In the genomic region with DNA sequence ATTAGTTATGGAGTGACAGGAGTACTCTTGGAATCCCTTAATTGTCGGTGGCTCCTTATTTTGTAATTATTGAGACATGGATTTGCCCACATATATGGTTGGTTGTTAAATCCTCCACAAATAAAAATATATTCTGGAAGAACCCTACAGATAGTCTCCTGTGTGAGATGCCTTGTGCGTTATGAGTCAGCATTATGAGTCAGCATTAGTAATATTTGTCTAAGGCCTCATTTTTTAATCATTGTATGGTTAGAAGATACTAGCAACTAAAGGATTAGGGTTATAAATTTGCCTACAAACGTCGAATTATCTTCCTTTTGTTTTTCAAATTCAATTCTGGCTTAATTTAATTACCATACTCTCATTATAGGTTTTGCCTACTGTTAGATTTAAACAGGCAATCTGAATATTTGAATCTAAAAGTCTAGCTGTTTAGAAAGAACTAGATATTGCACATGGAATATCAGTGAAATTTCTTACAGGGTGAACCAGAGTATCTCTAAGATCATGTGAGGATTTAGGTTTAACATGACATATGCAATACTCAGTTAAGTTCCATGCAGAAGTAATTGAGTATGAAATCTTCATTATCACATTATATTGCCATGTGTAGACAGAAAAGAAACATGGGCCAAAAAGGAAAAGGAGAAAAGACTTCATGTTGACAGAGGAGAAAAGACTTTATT, we compare ENCODE assay signal across 15 cellular contexts. TPM values are rescaled to one million over a fixed set of nuclear protein-coding genes. Genes with fewer than 3 reads are reported as not detected.
DNase-seq lines count a peak whose midpoint lies in the region; ATAC-seq and TF ChIP-seq lines count a peak whose summit lies in the region.
"Had no signal": no experiment of that assay in that cellular context is flagged by ENCODE, and none has a peak within 500 bp of the region (broad histone marks: within the 10 kb centered on the region; RNA-seq: fewer than 3 reads in every experiment).

No MANE protein-coding gene starts in this region.

- no peak for TF ChIP-seq CTCF in IMR-90 (conservative IDR thresholded peaks at IDR 0.05; ENCODE audit: low read depth, low read length)
- no peak for TF ChIP-seq CTCF in choroid plexus epithelial cell (conservative IDR thresholded peaks at IDR 0.05; ENCODE audit: low read depth, low read length)
- no peak for TF ChIP-seq CTCF in smooth muscle cell (IDR thresholded peaks at IDR 0.05; ENCODE audit: borderline replicate concordance, insufficient read depth, poor library complexity, severe bottlenecking)
- TF ChIP-seq CTCF in natural killer cell (IDR thresholded peaks at IDR 0.05): no peak

- H3K36me3 ChIP-seq in IMR-90 (ENCODE audit: control insufficient read depth, insufficient read depth, low read length) (no peaks in the 10 kb centered on the region), smooth muscle cell (ENCODE audit: low read depth) (no peaks in the 10 kb centered on the region)
- H3K36me3 ChIP-seq: colonic mucosa, upper lobe of left lung had no signal

- no peaks in the 10 kb centered on the region for H3K27me3 Mint-ChIP-seq in natural killer cell (ENCODE audit: low read depth in 2 of 2)

- no peaks in the 10 kb centered on the region for H3K36me3 Mint-ChIP-seq in natural killer cell

- H2BK20ac ChIP-seq in IMR-90 (ENCODE audit: low read depth, low read length): no peak overlapping the region

- intact Hi-C loops in IMR-90 (cut with micrococcal nuclease) (no loop called here), natural killer cell (cut with micrococcal nuclease) (no loop called here)

- no peaks in the 10 kb centered on the region for H3K79me2 ChIP-seq in smooth muscle cell (ENCODE audit: low read depth)
- H3K79me2 ChIP-seq: hepatocyte had no signal

- H3K56ac ChIP-seq in IMR-90 (ENCODE audit: extremely low read depth, insufficient read depth, low read length): no peak overlapping the region

- WGBS in IMR-90 (ENCODE audit: extremely low coverage in 2 of 2, insufficient read length in 1 of 2), 2 experiments: no CpG with 5 or more reads among the region's 4 CpGs
- 44% methylated on average over 4 of the region's 4 CpGs for WGBS in smooth muscle cell (ENCODE audit: low lambda C conversion rate)

- H3K9ac ChIP-seq in IMR-90 (ENCODE audit: low read depth, low read length) (no peak overlapping the region), smooth muscle cell (ENCODE audit: low read depth) (no peak overlapping the region)

- H2AK5ac ChIP-seq in IMR-90 (ENCODE audit: low read depth, low read length): no peak overlapping the region

- no peaks in the 10 kb centered on the region for H3K9me1 ChIP-seq in IMR-90 (ENCODE audit: insufficient read depth, low read length)

- H4K20me1 ChIP-seq in IMR-90 (ENCODE audit: insufficient read depth, low read length) (no peaks in the 10 kb centered on the region), smooth muscle cell (ENCODE audit: low read depth) (no peaks in the 10 kb centered on the region)

- no peak overlapping the region for H2AK9ac ChIP-seq in IMR-90 (replicated peaks; ENCODE audit: low read depth, low read length, poor library complexity)

- no peak overlapping the region for H3K4me3 Mint-ChIP-seq in natural killer cell
- H3K4me3 Mint-ChIP-seq: activated T-cell treated with anti-CD3 and anti-CD28 coated beads, Interleukin-2, amount 50 U/mL, for 24 hours had no signal

- DNase-seq in IMR-90 (peak; percentile 89), choroid plexus epithelial cell (ENCODE audit: low read depth) (peak; percentile 80), smooth muscle cell (lab: John Stamatoyannopoulos, UW; ENCODE audit: unreplicated experiment) (no peak), GM19238 (ENCODE audit: insufficient read length, low spot score) (no peak), natural killer cell (no peak), G401 (ENCODE audit: low spot score) (no peak)
- DNase-seq: activated T-cell treated with anti-CD3 and anti-CD28 coated beads, Interleukin-2, amount 50 U/mL, for 24 hours; colonic mucosa; NCI-H2029; RPMI8226; upper lobe of left lung had no signal

- peaks cover 5% of the 10 kb centered on the region; the same call in 1 of the 2 replicates for H3K27me3 ChIP-seq in IMR-90 (ENCODE audit: control insufficient read depth, insufficient read depth, low read length)
- H3K27me3 ChIP-seq in smooth muscle cell (ENCODE audit: low read depth): no peaks in the 10 kb centered on the region
- H3K27me3 ChIP-seq: colonic mucosa, hepatocyte, upper lobe of left lung had no signal

- H2BK15ac ChIP-seq in IMR-90 (ENCODE audit: low read depth, low read length): no peak overlapping the region

- H2BK5ac ChIP-seq in IMR-90 (ENCODE audit: low read depth, low read length, poor library complexity, severe bottlenecking): no peak overlapping the region

- no peak overlapping the region for H2AFZ ChIP-seq in IMR-90 (replicated peaks; ENCODE audit: low read length, poor library complexity)
- H2AFZ ChIP-seq in smooth muscle cell (ENCODE audit: low read depth): no peak overlapping the region
- H2AFZ ChIP-seq: hepatocyte had no signal

- H3K4me3 ChIP-seq in IMR-90 (ENCODE audit: insufficient read depth, low read depth, low read length) (no peak overlapping the region), choroid plexus epithelial cell (ENCODE audit: low read depth, low read length) (no peak overlapping the region), smooth muscle cell (no peak overlapping the region)
- H3K4me3 ChIP-seq: colonic mucosa, hepatocyte, upper lobe of left lung had no signal

- H3K27ac Mint-ChIP-seq in natural killer cell: no peak overlapping the region
- H3K27ac Mint-ChIP-seq: activated T-cell treated with anti-CD3 and anti-CD28 coated beads, Interleukin-2, amount 50 U/mL, for 24 hours had no signal

- no peak for TF ChIP-seq POLR2A in IMR-90 (IDR thresholded peaks at IDR 0.05; ENCODE audit: low read depth, low read length)

- no peaks in the 10 kb centered on the region for H3K4me1 ChIP-seq in IMR-90 (ENCODE audit: control insufficient read depth, insufficient read depth, low read length)
- H3K4me1 ChIP-seq in smooth muscle cell (ENCODE audit: low read depth): no peaks in the 10 kb centered on the region
- H3K4me1 ChIP-seq: colonic mucosa, upper lobe of left lung had no signal

- no peak overlapping the region for H4K8ac ChIP-seq in IMR-90 (ENCODE audit: low read depth in 2 of 2, low read length in 2 of 2)

- no peak overlapping the region for H3K4ac ChIP-seq in IMR-90 (ENCODE audit: low read depth, low read length)

- no peaks in the 10 kb centered on the region for H3K4me1 Mint-ChIP-seq in natural killer cell

- H3K18ac ChIP-seq in IMR-90 (ENCODE audit: low read depth, low read length): no peak overlapping the region

- H3K79me1 ChIP-seq in IMR-90 (ENCODE audit: low read depth in 1 of 2, low read length in 2 of 2): no peaks in the 10 kb centered on the region

- no peak overlapping the region for H3K14ac ChIP-seq in IMR-90 (replicated peaks; ENCODE audit: low read depth, low read length)

- no peak overlapping the region for H3K23ac ChIP-seq in IMR-90 (ENCODE audit: low read depth, low read length)

- H3K9me3 ChIP-seq in IMR-90 (ENCODE audit: control insufficient read depth, insufficient read depth, low read length) (no peaks in the 10 kb centered on the region), smooth muscle cell (replicated peaks; ENCODE audit: low read depth) (no peaks in the 10 kb centered on the region)
- H3K9me3 ChIP-seq: colonic mucosa, upper lobe of left lung had no signal

- dilution Hi-C loops in IMR-90 (cut with HindIII; ENCODE audit: low sequenced_read_pairs, unreplicated experiment): no loop called here

- in situ Hi-C loops in IMR-90 (cut with MboI; ENCODE audit: low sequenced_read_pairs) (no loop called here), G401 (cut with HindIII; ENCODE audit: low sequenced_read_pairs) (no loop called here)

- no peak overlapping the region for H4K5ac ChIP-seq in IMR-90 (ENCODE audit: low read depth, low read length)

- H3K27ac ChIP-seq in IMR-90 (ENCODE audit: insufficient read depth, low read length) (no peak overlapping the region), smooth muscle cell (ENCODE audit: low read depth) (peak overlapping the region; percentile 28)
- H3K27ac ChIP-seq: colonic mucosa, hepatocyte, upper lobe of left lung had no signal

- CTCF ChIA-PET in IMR-90 (lab: Yijun Ruan, JAX): interaction anchor here (0.7 kb wide), 1 partner anchor 1610 kb away, joined by 3 read pairs; no protein-coding TSS in a partner anchor

- H3F3A ChIP-seq in smooth muscle cell (ENCODE audit: low read depth): no peaks in the 10 kb centered on the region

- TF ChIP-seq RAD21 in IMR-90 (IDR thresholded peaks at IDR 0.05; ENCODE audit: low read length): no peak

- ATAC-seq in GM19351 (IDR thresholded peaks at IDR 0.05; ENCODE audit: unreplicated experiment) (peak; percentile 62), IMR-90 (ENCODE audit: low read depth) (peak; percentile 86), natural killer cell (no peak), HG02981 (IDR thresholded peaks at IDR 0.05; ENCODE audit: unreplicated experiment) (no peak)

- H4K91ac ChIP-seq in IMR-90 (ENCODE audit: insufficient read depth, low read depth, low read length): no peak overlapping the region

- no TSS peak for BruUV-seq in IMR-90 (replicated peaks; lab: Mats Ljungman, UMichigan)

- no peaks in the 10 kb centered on the region for H3K9me3 Mint-ChIP-seq in natural killer cell
- H3K9me3 Mint-ChIP-seq: activated T-cell treated with anti-CD3 and anti-CD28 coated beads, Interleukin-2, amount 50 U/mL, for 24 hours had no signal

- POLR2A ChIA-PET in IMR-90 (lab: Charles Lee; ENCODE audit: unreplicated experiment): no interaction called here

- no peak overlapping the region for H2BK120ac ChIP-seq in IMR-90 (ENCODE audit: low read depth, low read length)

- H3K4me2 ChIP-seq in IMR-90 (ENCODE audit: low read depth, low read length): no peak overlapping the region
- H3K4me2 ChIP-seq in smooth muscle cell: peak overlapping the region; percentile 26
- H3K4me2 ChIP-seq: hepatocyte had no signal

TF ChIP-seq in IMR-90, 13 proteins besides CTCF, POLR2A, EP300 and RAD21:
- TF ChIP-seq MAZ (IDR thresholded peaks at IDR 0.05; ENCODE audit: borderline replicate concordance, low read depth, low read length) (no peak), NFE2L2 (IDR thresholded peaks at IDR 0.05; ENCODE audit: low read depth, low read length) (peak; percentile 85), MAFK (IDR thresholded peaks at IDR 0.05; ENCODE audit: low read depth, low read length) (peak; percentile 83), FOS (IDR thresholded peaks at IDR 0.05; ENCODE audit: low read depth, low read length) (peak; percentile 90)

RNA-seq across cellular contexts. Expression of gene C6orf58, which starts 5.9 kb away (rescaled TPM):
- not detected in 2 replicates for total RNA-seq in IMR-90 (2012; rRNA removed)
- polyA plus RNA-seq in IMR-90 (2012; rRNA removed): 0.09 TPM in 1 of 2 replicates, not detected in the other
- not detected in 2 replicates for polyA plus RNA-seq in IMR-90 (2012; cell fraction: cytosol; rRNA removed)
- not detected in 2 replicates for polyA plus RNA-seq in IMR-90 (2012; cell fraction: nucleus; rRNA removed; ENCODE audit: low replicate concordance)
- total RNA-seq in smooth muscle cell: not detected in 2 replicates
- not detected in 2 replicates for polyA plus RNA-seq in smooth muscle cell
- not detected for total RNA-seq in natural killer cell
- total RNA-seq in G401 (2014; rRNA removed; shearing (Covaris generic)): not detected in 2 replicates
- total RNA-seq: colonic mucosa, hepatocyte, pulmonary artery endothelial cell, upper lobe of left lung had no signal
- polyA plus RNA-seq: hepatocyte had no signal

Comparison
In these comparisons a context has a peak if more than half of its experiments do, and no peak if none do; other contexts are left out.
1. ATAC-seq: peak in GM19351 (single experiment) and IMR-90 (single experiment); none in natural killer cell (0 of 3) and HG02981 (single experiment).
2. DNase-seq: peak in IMR-90 (single experiment) and choroid plexus epithelial cell (single experiment); none in smooth muscle cell (single experiment), GM19238 (single experiment), natural killer cell (single experiment) and G401 (single experiment).